ENCODE assay signal across 1 cellular context in genomic region chr16:636206-637080, GRCh38.
TF ChIP-seq lines count a peak whose summit lies in the region.

Gene METTL26 (minus strand): TSS chr16:636305. CDS start chr16:636290, 15 bp downstream.

TF ChIP-seq in K562, 482 proteins besides CTCF, POLR2A, EP300 and RAD21 (continued from another document and continues in another):
- TF ChIP-seq ZNF449 (CRISPR knock-in tag; IDR thresholded peaks at IDR 0.05) (no peak), ARID2 (IDR thresholded peaks at IDR 0.05) (no peak), NR2C2 (CRISPR knock-in tag; IDR thresholded peaks at IDR 0.05) (peak; percentile 87), NR2C2 (tag; IDR thresholded peaks at IDR 0.05) (peak; percentile 97), SOX6 (IDR thresholded peaks at IDR 0.05) (peak; percentile 66), HNRNPL (IDR thresholded peaks at IDR 0.05; ENCODE audit: low read depth, low read length) (peak; percentile 69; the same call in 1 of the 2 replicates), MAZ (CRISPR knock-in tag; conservative IDR thresholded peaks at IDR 0.05 in 1 of 2, IDR thresholded peaks at IDR 0.05 in 1 of 2) (peak; percentile 14 to 38; a peak in 3 of 4 replicates), ZNF740 (CRISPR knock-in tag; IDR thresholded peaks at IDR 0.05) (0 out of 2 replicates have a peak, but pooled peaks have one; percentile 50), ZNF740 (tag; IDR thresholded peaks at IDR 0.05) (no peak), MGA (IDR thresholded peaks at IDR 0.05) (no peak), LCOR (CRISPR knock-in tag; IDR thresholded peaks at IDR 0.05) (peak; percentile 75; the same call in 1 of the 2 replicates), L3MBTL2 (IDR thresholded peaks at IDR 0.05) (peak; percentile 98), TCF3 (CRISPR knock-in tag; IDR thresholded peaks at IDR 0.05) (peak; percentile 31; the same call in 1 of the 2 replicates), JUN (IDR thresholded peaks at IDR 0.05; ENCODE audit: borderline replicate concordance, low read depth, low read length) (peak; percentile 75; the same call in 1 of the 2 replicates), JUN (CRISPR knock-in tag; IDR thresholded peaks at IDR 0.05; ENCODE audit: borderline replicate concordance) (no peak), SIN3B (IDR thresholded peaks at IDR 0.05; ENCODE audit: low read depth) (peak; percentile 51), STAT5A (IDR thresholded peaks at IDR 0.05; ENCODE audit: borderline replicate concordance, low read length) (no peak), FOXA1 (IDR thresholded peaks at IDR 0.05; ENCODE audit: borderline replicate concordance) (no peak), KLF10 (CRISPR knock-in tag; IDR thresholded peaks at IDR 0.05) (no peak), ETS2 (tag; IDR thresholded peaks at IDR 0.05; ENCODE audit: borderline replicate concordance, poor library complexity, severe bottlenecking) (no peak), KDM2B (CRISPR knock-in tag; IDR thresholded peaks at IDR 0.05) (peak; percentile 85; the same call in 1 of the 2 replicates), SMAD4 (CRISPR knock-in tag; conservative IDR thresholded peaks at IDR 0.05) (peak; percentile 83), PRPF4 (IDR thresholded peaks at IDR 0.05; ENCODE audit: insufficient read depth, low read depth, low read length, poor library complexity, severe bottlenecking) (no peak), ZNF280B (CRISPR knock-in tag; IDR thresholded peaks at IDR 0.05) (no peak), ZNF146 (CRISPR knock-in tag; IDR thresholded peaks at IDR 0.05; ENCODE audit: unreplicated experiment) (peak; percentile 13), CCAR2 (IDR thresholded peaks at IDR 0.05; ENCODE audit: low read depth, low read length) (no peak), ZNF384 (IDR thresholded peaks at IDR 0.05; ENCODE audit: low read depth, low read length) (peak; percentile 47; the same call in 1 of the 2 replicates), ZNF445 (CRISPR knock-in tag; IDR thresholded peaks at IDR 0.05; ENCODE audit: low read depth) (no peak), IFI16 (CRISPR knock-in tag; IDR thresholded peaks at IDR 0.05) (no peak), THAP7 (CRISPR knock-in tag; IDR thresholded peaks at IDR 0.05) (no peak), PREB (CRISPR knock-in tag; IDR thresholded peaks at IDR 0.05) (no peak), PTTG1 (tag; IDR thresholded peaks at IDR 0.05; ENCODE audit: low read depth) (no peak), TAF9B (IDR thresholded peaks at IDR 0.05; ENCODE audit: partially characterized antibody) (no peak), ZNF232 (CRISPR knock-in tag; IDR thresholded peaks at IDR 0.05) (no peak), PPARD (CRISPR knock-in tag; IDR thresholded peaks at IDR 0.05) (no peak), KAT8 (IDR thresholded peaks at IDR 0.05; ENCODE audit: low read depth) (no peak), NBN (IDR thresholded peaks at IDR 0.05; ENCODE audit: low read depth) (peak; percentile 90), SRSF9 (IDR thresholded peaks at IDR 0.05; ENCODE audit: borderline replicate concordance, low read depth, low read length) (no peak)
- TF ChIP-seq, protein P1, sequence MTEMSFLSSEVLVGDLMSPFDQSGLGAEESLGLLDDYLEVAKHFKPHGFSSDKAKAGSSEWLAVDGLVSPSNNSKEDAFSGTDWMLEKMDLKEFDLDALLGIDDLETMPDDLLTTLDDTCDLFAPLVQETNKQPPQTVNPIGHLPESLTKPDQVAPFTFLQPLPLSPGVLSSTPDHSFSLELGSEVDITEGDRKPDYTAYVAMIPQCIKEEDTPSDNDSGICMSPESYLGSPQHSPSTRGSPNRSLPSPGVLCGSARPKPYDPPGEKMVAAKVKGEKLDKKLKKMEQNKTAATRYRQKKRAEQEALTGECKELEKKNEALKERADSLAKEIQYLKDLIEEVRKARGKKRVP (CRISPR knock-in tag; IDR thresholded peaks at IDR 0.05): peak; percentile 47; the same call in 1 of the 2 replicates
- TF ChIP-seq, protein P2, sequence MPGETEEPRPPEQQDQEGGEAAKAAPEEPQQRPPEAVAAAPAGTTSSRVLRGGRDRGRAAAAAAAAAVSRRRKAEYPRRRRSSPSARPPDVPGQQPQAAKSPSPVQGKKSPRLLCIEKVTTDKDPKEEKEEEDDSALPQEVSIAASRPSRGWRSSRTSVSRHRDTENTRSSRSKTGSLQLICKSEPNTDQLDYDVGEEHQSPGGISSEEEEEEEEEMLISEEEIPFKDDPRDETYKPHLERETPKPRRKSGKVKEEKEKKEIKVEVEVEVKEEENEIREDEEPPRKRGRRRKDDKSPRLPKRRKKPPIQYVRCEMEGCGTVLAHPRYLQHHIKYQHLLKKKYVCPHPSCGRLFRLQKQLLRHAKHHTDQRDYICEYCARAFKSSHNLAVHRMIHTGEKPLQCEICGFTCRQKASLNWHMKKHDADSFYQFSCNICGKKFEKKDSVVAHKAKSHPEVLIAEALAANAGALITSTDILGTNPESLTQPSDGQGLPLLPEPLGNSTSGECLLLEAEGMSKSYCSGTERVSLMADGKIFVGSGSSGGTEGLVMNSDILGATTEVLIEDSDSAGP (CRISPR knock-in tag; IDR thresholded peaks at IDR 0.05): peak; percentile 100
- TF ChIP-seq, protein P3, sequence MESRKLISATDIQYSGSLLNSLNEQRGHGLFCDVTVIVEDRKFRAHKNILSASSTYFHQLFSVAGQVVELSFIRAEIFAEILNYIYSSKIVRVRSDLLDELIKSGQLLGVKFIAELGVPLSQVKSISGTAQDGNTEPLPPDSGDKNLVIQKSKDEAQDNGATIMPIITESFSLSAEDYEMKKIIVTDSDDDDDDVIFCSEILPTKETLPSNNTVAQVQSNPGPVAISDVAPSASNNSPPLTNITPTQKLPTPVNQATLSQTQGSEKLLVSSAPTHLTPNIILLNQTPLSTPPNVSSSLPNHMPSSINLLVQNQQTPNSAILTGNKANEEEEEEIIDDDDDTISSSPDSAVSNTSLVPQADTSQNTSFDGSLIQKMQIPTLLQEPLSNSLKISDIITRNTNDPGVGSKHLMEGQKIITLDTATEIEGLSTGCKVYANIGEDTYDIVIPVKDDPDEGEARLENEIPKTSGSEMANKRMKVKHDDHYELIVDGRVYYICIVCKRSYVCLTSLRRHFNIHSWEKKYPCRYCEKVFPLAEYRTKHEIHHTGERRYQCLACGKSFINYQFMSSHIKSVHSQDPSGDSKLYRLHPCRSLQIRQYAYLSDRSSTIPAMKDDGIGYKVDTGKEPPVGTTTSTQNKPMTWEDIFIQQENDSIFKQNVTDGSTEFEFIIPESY (CRISPR knock-in tag; IDR thresholded peaks at IDR 0.05): peak; percentile 43; the same call in 1 of the 2 replicates
